21 cellular contexts compared by ENCODE assay signal in the genomic region with DNA sequence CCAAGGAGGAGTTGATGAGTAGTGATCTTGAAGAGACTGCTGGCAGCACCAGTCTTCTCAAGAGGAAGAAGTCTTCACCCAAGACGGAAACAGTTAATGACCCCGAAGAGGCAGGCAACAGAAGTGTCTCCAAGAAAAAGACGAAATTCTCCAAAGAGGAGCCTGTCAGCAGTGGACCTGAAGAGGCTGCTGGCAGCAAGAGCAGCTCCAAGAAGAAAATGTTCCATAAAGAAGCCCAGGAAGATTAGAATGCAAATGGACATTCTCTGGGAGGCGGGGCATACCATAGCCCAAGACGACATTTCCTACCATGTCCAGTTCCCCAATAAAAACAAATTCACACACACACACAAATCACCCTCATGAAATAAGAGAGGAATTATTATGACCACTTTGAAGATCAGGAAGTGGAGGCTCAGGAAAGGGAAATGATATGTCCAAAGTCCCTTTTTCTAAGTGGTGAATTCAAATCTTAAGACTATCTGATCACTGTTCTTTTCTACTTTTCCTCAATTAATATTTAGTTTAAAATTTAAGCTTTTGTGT.
DNase-seq lines count a peak whose midpoint lies in the region; ATAC-seq, FAIRE-seq and TF ChIP-seq lines count a peak whose summit lies in the region.
"Had no signal": no experiment of that assay in that cellular context is flagged by ENCODE, and none has a peak within 500 bp of the region (broad histone marks: within the 10 kb centered on the region; RNA-seq: fewer than 3 reads in every experiment).

No MANE protein-coding gene starts in this region.

- H2AFZ ChIP-seq in parathyroid adenoma: peak overlapping the region; percentile 1

- TF ChIP-seq CTCF in VCaP (conservative IDR thresholded peaks at IDR 0.05) (no peak), left ventricle myocardium inferior (IDR thresholded peaks at IDR 0.05; ENCODE audit: borderline replicate concordance) (no peak), parathyroid adenoma (IDR thresholded peaks at IDR 0.05) (no peak), GM10248 (IDR thresholded peaks at IDR 0.05; ENCODE audit: control extremely low read depth, extremely low read depth, low read depth, missing control alignments) (no peak), D721Med (IDR thresholded peaks at IDR 0.05; ENCODE audit: insufficient read depth, missing control alignments) (no peak)

- CTCF ChIA-PET in GM10248 (lab: Yijun Ruan, JAX): interaction anchor here (1.1 to 1.4 kb wide), 2 partner anchors 12 to 179 kb away, joined by 4 read pairs; no protein-coding TSS in a partner anchor

- POLR2A ChIA-PET in GM10248 (lab: Yijun Ruan, JAX): no interaction called here

- no peaks in the 10 kb centered on the region for H3K79me2 ChIP-seq in parathyroid adenoma

- H3K9me3 ChIP-seq in left ventricle myocardium inferior (replicated peaks) (peaks cover 18% of the 10 kb centered on the region), parathyroid adenoma (ENCODE audit: control insufficient read depth, low read length) (no peaks in the 10 kb centered on the region), aorta (ENCODE audit: control insufficient read depth, low read length) (no peaks in the 10 kb centered on the region)

- no peak overlapping the region for H3K9ac ChIP-seq in parathyroid adenoma

- no peak overlapping the region for H3K4me2 ChIP-seq in parathyroid adenoma (ENCODE audit: low read length)

- no peak for ATAC-seq in aorta (ENCODE audit: low FRiP score)
- ATAC-seq in stimulated activated naive CD8-positive, alpha-beta T cell treated with anti-CD3 and anti-CD28 coated beads, Interleukin-15, Interleukin-2, amounts not matched to agents 100 U/mL and 50 U/mL, for 24 hours: no peak
- ATAC-seq: CD8-positive, alpha-beta T cell had no signal

- H3K27me3 ChIP-seq in left ventricle myocardium inferior (ENCODE audit: low read depth) (no peaks in the 10 kb centered on the region), parathyroid adenoma (ENCODE audit: control insufficient read depth, insufficient read depth, low read length) (no peaks in the 10 kb centered on the region), aorta (ENCODE audit: control insufficient read depth in 1 of 2, insufficient read depth in 2 of 2, low read length in 1 of 2) (no peaks in the 10 kb centered on the region)
- H3K27me3 ChIP-seq: brain microvascular endothelial cell, stomach had no signal

- no peak for DNase-seq in left ventricle myocardium inferior
- DNase-seq in aorta: no peak
- no peak for DNase-seq in stimulated activated naive CD8-positive, alpha-beta T cell treated with anti-CD3 and anti-CD28 coated beads, Interleukin-15, Interleukin-2, amounts not matched to agents 100 U/mL and 50 U/mL, for 24 hours
- no peak for DNase-seq in GM10248 (ENCODE audit: extremely low spot score)
- DNase-seq in D721Med (ENCODE audit: insufficient read length, low spot score): no peak
- DNase-seq: activated CD4-positive, alpha-beta T cell treated with anti-CD3 and anti-CD28 coated beads, Interleukin-2, amount 50 U/mL, for 48 hours; activated CD4-positive, CD25-positive, alpha-beta regulatory T cell; activated CD8-positive, alpha-beta memory T cell treated with anti-CD3 and anti-CD28 coated beads, Interleukin-2, amount 50 U/mL, for 48 hours; activated effector memory CD4-positive, alpha-beta T cell treated with Interleukin-2 at 50 U/mL for 16 hours; brain microvascular endothelial cell; CD8-positive, alpha-beta T cell; cortex of kidney; Karpas-422; NCI-H187; NCI-H748 treated with DMSO at 0.1 percent for 48 hours; stomach; T1000 had no signal

- H3K4me1 ChIP-seq in left ventricle myocardium inferior: peaks cover 26% of the 10 kb centered on the region
- H3K4me1 ChIP-seq in parathyroid adenoma: peaks cover 8% of the 10 kb centered on the region
- H3K4me1 ChIP-seq in aorta (ENCODE audit: control insufficient read depth in 1 of 2, insufficient read depth in 2 of 2, low read length in 2 of 2): peaks cover 3 to 4% of the 10 kb centered on the region in 2 donors

- no peak for FAIRE-seq in D721Med (lab: Jason Lieb, UNC)
- FAIRE-seq: urothelium cell line had no signal

- H3K4me3 ChIP-seq in left ventricle myocardium inferior: no peak overlapping the region
- no peak overlapping the region for H3K4me3 ChIP-seq in parathyroid adenoma (ENCODE audit: low read depth, low read length)
- H3K4me3 ChIP-seq in aorta (ENCODE audit: low read length in 2 of 2): no peak overlapping the region
- H3K4me3 ChIP-seq: stomach had no signal

- H3K36me3 ChIP-seq in left ventricle myocardium inferior (peaks cover 10% of the 10 kb centered on the region), parathyroid adenoma (ENCODE audit: control insufficient read depth, insufficient read depth, low read length) (no peaks in the 10 kb centered on the region), aorta (ENCODE audit: control insufficient read depth in 1 of 2, insufficient read depth in 2 of 2, low read length in 1 of 2) (no peaks in the 10 kb centered on the region)

- 13 to 16% methylated on average over 5 of the region's 5 CpGs for WGBS in aorta, 2 donors

- intact Hi-C loops in left ventricle myocardium inferior (cut with micrococcal nuclease): loop anchor here (5.0 to 10.0 kb wide), 3 partner anchors 178 to 706 kb away; no protein-coding TSS in a partner anchor
- intact Hi-C loops in aorta (cut with DNase I): loop anchor here (5.0 to 10.0 kb wide), 10 partner anchors 133 to 716 kb away; a partner anchor contains a TSS

- H3K27ac ChIP-seq in VCaP: peak overlapping the region; percentile 75
- H3K27ac ChIP-seq in left ventricle myocardium inferior (replicated peaks): peak overlapping the region; percentile 47
- peak overlapping the region; percentile 7 for H3K27ac ChIP-seq in parathyroid adenoma
- H3K27ac ChIP-seq in aorta (ENCODE audit: low read depth in 1 of 2, low read length in 2 of 2): peak overlapping the region; percentile 70 to 86
- H3K27ac ChIP-seq: brain microvascular endothelial cell, RWPE1 had no signal

Comparison
In these comparisons a context has a peak if more than half of its experiments do, and no peak if none do; other contexts are left out.
1. H3K27ac ChIP-seq: peak in every context shown above with its lines; median percentile 78 in aorta; 75 in VCaP; 47 in left ventricle myocardium inferior; 7 in parathyroid adenoma.